ENCODE assay signal across 1 cellular context in genomic region chr17:8674344-8675305, GRCh38.
TF ChIP-seq lines count a peak whose summit lies in the region.

No MANE protein-coding gene starts in this region.

TF ChIP-seq in A549, 52 proteins besides CTCF, POLR2A, EP300 and RAD21 (continued from another document):
- no peak for TF ChIP-seq CBX2 (IDR thresholded peaks at IDR 0.05; ENCODE audit: borderline replicate concordance, low read depth)
- no peak for TF ChIP-seq MAX (IDR thresholded peaks at IDR 0.05)
- TF ChIP-seq SMC3 (IDR thresholded peaks at IDR 0.05), result no peak
- no peak for TF ChIP-seq HMGXB4 (CRISPR knock-in tag; IDR thresholded peaks at IDR 0.05; ENCODE audit: borderline replicate concordance)
